Comparison of ENCODE assay signal across 8 cellular contexts in genomic region chr13:43879323-43880181, GRCh38. TPM values are rescaled to one million over a fixed set of nuclear protein-coding genes. Genes with fewer than 3 reads are reported as not detected.
A peak's percentile ranks its signal among the peaks of the same experiment; 100 is the strongest.
DNase-seq lines count a peak whose midpoint lies in the region; ATAC-seq and TF ChIP-seq lines count a peak whose summit lies in the region.

TSS of gene CCDC122 (minus strand) at chr13:43879740. CDS start at chr13:43869376, 10,364 bp downstream.
TSS of gene LACC1 (plus strand) at chr13:43879904. CDS start at chr13:43880986, 1,082 bp downstream.

- H3K4me3 ChIP-seq in coronary artery = peak within 1 kb of the TSS; percentile 94

- peak within 1 kb of the TSS; percentile 89 for H3K4me3 Mint-ChIP-seq in activated CD4-positive, alpha-beta T cell treated with anti-CD3 and anti-CD28 coated beads, Interleukin-2, amount 10 ng/mL, durations not matched to agents 24 days and 14 days

- peak within 1 kb of the TSS; percentile 96 to 98 for H3K27ac ChIP-seq in coronary artery

- peaks cover 13% of the 10 kb centered on the region for H3K4me1 Mint-ChIP-seq in activated CD4-positive, alpha-beta T cell treated with anti-CD3 and anti-CD28 coated beads, Interleukin-2, amount 10 ng/mL, durations not matched to agents 24 days and 14 days

- DNase-seq in NCI-H446 (lab: John Stamatoyannopoulos, UW) (peak; percentile 14 to 59), NCI-H446 treated with DMSO at 0.1 percent for 48 hours (lab: John Stamatoyannopoulos, UW) (no peak), NCI-H1930 (lab: John Stamatoyannopoulos, UW) (peak; percentile 69 to 74), coronary artery (ENCODE audit: low spot score) (peak; percentile 90), left lobe of liver (ENCODE audit: low spot score) (peak; percentile 83)
- DNase-seq in activated CD4-positive, alpha-beta T cell treated with anti-CD3 and anti-CD28 coated beads, Interleukin-2, amount 10 ng/mL, durations not matched to agents 24 days and 14 days = peak; percentile 93
- DNase-seq in stimulated activated CD4-positive, alpha-beta T cell treated with anti-CD3 and anti-CD28 coated beads, Interleukin-2, amount 100 ng/mL, for 48 hours = peak; percentile 67 to 69

- H3K36me3 Mint-ChIP-seq in activated CD4-positive, alpha-beta T cell treated with anti-CD3 and anti-CD28 coated beads, Interleukin-2, amount 10 ng/mL, durations not matched to agents 24 days and 14 days (ENCODE audit: low read depth) = peaks cover 5% of the 10 kb centered on the region

- intact Hi-C loops in activated CD4-positive, alpha-beta T cell treated with anti-CD3 and anti-CD28 coated beads, Interleukin-2, amount 10 ng/mL, durations not matched to agents 24 days and 14 days (cut with micrococcal nuclease) = loop anchor here (1.0 to 5.0 kb wide), 2 partner anchors 263 to 698 kb away; no protein-coding TSS in a partner anchor

- TF ChIP-seq CTCF in coronary artery (IDR thresholded peaks at IDR 0.05) = no peak

- H3K27ac Mint-ChIP-seq in activated CD4-positive, alpha-beta T cell treated with anti-CD3 and anti-CD28 coated beads, Interleukin-2, amount 10 ng/mL, durations not matched to agents 24 days and 14 days = peak within 1 kb of the TSS; percentile 90

- ATAC-seq in HG02588 (IDR thresholded peaks at IDR 0.05; ENCODE audit: unreplicated experiment) (peak; percentile 77), left lobe of liver (peak; percentile 89)

- H3K27me3 Mint-ChIP-seq in activated CD4-positive, alpha-beta T cell treated with anti-CD3 and anti-CD28 coated beads, Interleukin-2, amount 10 ng/mL, durations not matched to agents 24 days and 14 days = peaks cover 19% of the 10 kb centered on the region

- no peaks in the 10 kb centered on the region for H3K9me3 Mint-ChIP-seq in activated CD4-positive, alpha-beta T cell treated with anti-CD3 and anti-CD28 coated beads, Interleukin-2, amount 10 ng/mL, durations not matched to agents 24 days and 14 days

RNA-seq across cellular contexts. Expression of gene CCDC122, which starts in this region (rescaled TPM):
- total RNA-seq in activated CD4-positive, alpha-beta T cell treated with anti-CD3 and anti-CD28 coated beads, Interleukin-2, amount 10 ng/mL, durations not matched to agents 24 days and 14 days = 0.56 and 1.7 TPM in 2 replicates
- 1.9 TPM for total RNA-seq in left lobe of liver

RNA-seq across cellular contexts. Expression of gene LACC1, which starts in this region (rescaled TPM):
- total RNA-seq in activated CD4-positive, alpha-beta T cell treated with anti-CD3 and anti-CD28 coated beads, Interleukin-2, amount 10 ng/mL, durations not matched to agents 24 days and 14 days = 2.3 and 2.6 TPM in 2 replicates
- 3.7 TPM for total RNA-seq in left lobe of liver
